Comparison of ENCODE assay signal across 6 cellular contexts in genomic region chr20:18908109-18908508, GRCh38.
"Had no signal": no experiment of that assay in that cellular context is flagged by ENCODE, and none has a peak within 500 bp of the region (broad histone marks: within the 10 kb centered on the region; RNA-seq: fewer than 3 reads in every experiment).

No MANE protein-coding gene starts in this region.

- H3K4me3 Mint-ChIP-seq: IgD-negative memory B cell had no signal

- ATAC-seq: HepG2, K562 had no signal

- H3K4me3 ChIP-seq: K562 had no signal

- H3K36me3 Mint-ChIP-seq: IgD-negative memory B cell had no signal

- H3K27ac ChIP-seq: HL-60 had no signal

- H3K27ac Mint-ChIP-seq: IgD-negative memory B cell had no signal

- DNase-seq: IMR-90, KBM-7 had no signal
